22 cellular contexts compared by ENCODE assay signal in the genomic region with DNA sequence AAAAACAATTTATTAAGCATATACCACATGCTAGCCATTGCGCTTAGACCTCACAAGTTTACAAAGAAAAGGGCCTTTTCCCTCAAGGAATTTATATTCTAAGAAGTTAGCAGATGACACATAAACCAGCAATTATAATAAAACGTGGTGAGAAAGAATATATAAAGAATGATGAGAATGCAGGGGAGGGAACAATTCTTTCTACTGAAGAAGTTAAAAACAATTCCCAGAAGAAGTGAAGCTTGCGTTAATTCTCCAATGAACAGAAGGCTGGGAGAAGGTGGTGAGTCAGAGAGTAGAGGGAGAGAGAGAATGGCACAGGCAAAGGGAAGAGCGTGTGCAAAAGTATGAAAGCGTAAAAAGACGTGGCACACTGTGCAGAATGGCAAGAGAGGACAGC.
DNase-seq lines count a peak whose midpoint lies in the region; ATAC-seq and TF ChIP-seq lines count a peak whose summit lies in the region.
"Had no signal": no experiment of that assay in that cellular context is flagged by ENCODE, and none has a peak within 500 bp of the region (broad histone marks: within the 10 kb centered on the region; RNA-seq: fewer than 3 reads in every experiment).

No MANE protein-coding gene starts in this region.

- H3K18ac ChIP-seq in IMR-90 (ENCODE audit: low read depth, low read length) = no peak overlapping the region

- peak; percentile 85 for ATAC-seq in IMR-90 (ENCODE audit: low read depth)
- no peak for ATAC-seq in HG03571 (IDR thresholded peaks at IDR 0.05; ENCODE audit: unreplicated experiment)
- ATAC-seq in HG03439 (IDR thresholded peaks at IDR 0.05; ENCODE audit: unreplicated experiment) = no peak
- ATAC-seq: A549, heart left ventricle had no signal

- POLR2A ChIA-PET in IMR-90 (lab: Charles Lee; ENCODE audit: unreplicated experiment) = no interaction called here

- H3K79me1 ChIP-seq in IMR-90 (ENCODE audit: low read depth in 1 of 2, low read length in 2 of 2) = peaks cover under 1 to 8% of the 10 kb centered on the region in 2 experiments; a peak in 3 of 4 replicates

- no peak overlapping the region; the same call in 1 of the 2 replicates for H2BK120ac ChIP-seq in IMR-90 (ENCODE audit: low read depth, low read length)

- no peak overlapping the region for H2BK5ac ChIP-seq in IMR-90 (ENCODE audit: low read depth, low read length, poor library complexity, severe bottlenecking)

- TF ChIP-seq POLR2A in IMR-90 (IDR thresholded peaks at IDR 0.05; ENCODE audit: low read depth, low read length) = no peak

- no peak overlapping the region for H3K27ac ChIP-seq in IMR-90 (ENCODE audit: insufficient read depth, low read length)
- H3K27ac ChIP-seq: A549, heart left ventricle, HL-60, SJCRH30, tibial artery had no signal

- H3K4me3 Mint-ChIP-seq in Calu3 (ENCODE audit: low read depth, unreplicated experiment) = no peak overlapping the region
- H3K4me3 Mint-ChIP-seq: activated CD4-positive, alpha-beta T cell treated with anti-CD3 and anti-CD28 coated beads, Interleukin-2, amount 10 ng/mL, durations not matched to agents 24 days and 14 days; activated naive CD8-positive, alpha-beta T cell treated with anti-CD3 and anti-CD28 coated beads, Interleukin-2, amount 10 ng/mL, durations not matched to agents 7 days and 5 days had no signal

- no peak overlapping the region for H3K4ac ChIP-seq in IMR-90 (ENCODE audit: low read depth, low read length)

- H3K36me3 ChIP-seq in IMR-90 (ENCODE audit: control insufficient read depth, insufficient read depth, low read length) = peaks cover 1% of the 10 kb centered on the region; the same call in 1 of the 2 replicates

- no peak overlapping the region for H3K4me2 ChIP-seq in IMR-90 (ENCODE audit: low read depth, low read length)
- H3K4me2 ChIP-seq: A549 had no signal

- H3K27me3 Mint-ChIP-seq in Calu3 (ENCODE audit: unreplicated experiment) = no peaks in the 10 kb centered on the region
- H3K27me3 Mint-ChIP-seq: activated CD4-positive, alpha-beta T cell treated with anti-CD3 and anti-CD28 coated beads, Interleukin-2, amount 10 ng/mL, durations not matched to agents 24 days and 14 days; activated naive CD8-positive, alpha-beta T cell treated with anti-CD3 and anti-CD28 coated beads, Interleukin-2, amount 10 ng/mL, durations not matched to agents 7 days and 5 days had no signal

- H3K4me3 ChIP-seq in IMR-90 (ENCODE audit: insufficient read depth, low read depth, low read length) = no peak overlapping the region
- no peak overlapping the region for H3K4me3 ChIP-seq in cardiac fibroblast (replicated peaks in 1 of 2; ENCODE audit: low read depth in 2 of 2, low read length in 2 of 2)
- H3K4me3 ChIP-seq: A549, heart left ventricle, SJCRH30, tibial artery had no signal

- H3K9ac ChIP-seq in IMR-90 (ENCODE audit: low read depth, low read length) = no peak overlapping the region

- H4K20me1 ChIP-seq in IMR-90 (ENCODE audit: insufficient read depth, low read length) = no peaks in the 10 kb centered on the region

- no CpG with 5 or more reads among the region's 6 CpGs for WGBS in IMR-90 (ENCODE audit: extremely low coverage in 2 of 2, insufficient read length in 1 of 2), 2 experiments

- no peak overlapping the region for H3K27ac Mint-ChIP-seq in Calu3 (ENCODE audit: unreplicated experiment)
- H3K27ac Mint-ChIP-seq: activated CD4-positive, alpha-beta T cell treated with anti-CD3 and anti-CD28 coated beads, Interleukin-2, amount 10 ng/mL, durations not matched to agents 24 days and 14 days; activated naive CD8-positive, alpha-beta T cell treated with anti-CD3 and anti-CD28 coated beads, Interleukin-2, amount 10 ng/mL, durations not matched to agents 7 days and 5 days had no signal

- DNase-seq in ACHN = peak; percentile 61
- peak; percentile 63 for DNase-seq in IMR-90
- peak; percentile 52 to 59 for DNase-seq in cardiac fibroblast (ENCODE audit: low read depth in 2 of 2)
- peak; percentile 59 for DNase-seq in kidney tubule cell (ENCODE audit: low spot score)
- DNase-seq in cerebellar cortex (ENCODE audit: low spot score) = no peak
- DNase-seq in Calu3 = no peak
- DNase-seq: activated CD4-positive, alpha-beta T cell treated with anti-CD3 and anti-CD28 coated beads, Interleukin-2, amount 10 ng/mL, durations not matched to agents 24 days and 14 days; activated naive CD8-positive, alpha-beta T cell treated with anti-CD3 and anti-CD28 coated beads, Interleukin-2, amount 10 ng/mL, durations not matched to agents 7 days and 5 days; activated T-cell treated with anti-CD3 and anti-CD28 coated beads, Interleukin-2, amount 50 U/mL, for 1 hour; Caco-2; GF-D8; heart left ventricle; NCI-H1436 treated with DMSO at 0.1 percent for 48 hours; NCI-H2227 treated with DMSO at 0.1 percent for 48 hours; nucleus accumbens; SJCRH30; T1000; tibial artery had no signal

- H2BK20ac ChIP-seq in IMR-90 (ENCODE audit: low read depth, low read length) = no peak overlapping the region

- BruUV-seq in IMR-90 (replicated peaks; lab: Mats Ljungman, UMichigan) (no TSS peak), Calu3 (replicated peaks; lab: Mats Ljungman, UMichigan) (no TSS peak)

- intact Hi-C loops in IMR-90 (cut with micrococcal nuclease) (no loop called here), Calu3 (cut with micrococcal nuclease; ENCODE audit: unreplicated experiment) (no loop called here)

- TF ChIP-seq RAD21 in IMR-90 (IDR thresholded peaks at IDR 0.05; ENCODE audit: low read length) = no peak

- no peak overlapping the region for H2AFZ ChIP-seq in IMR-90 (replicated peaks; ENCODE audit: low read length, poor library complexity)

- 0 out of 2 replicates have a peak, but pooled peaks cover under 1% of the 10 kb centered on the region for H3K9me1 ChIP-seq in IMR-90 (ENCODE audit: insufficient read depth, low read length)

- no peaks in the 10 kb centered on the region for H3K4me1 ChIP-seq in IMR-90 (ENCODE audit: control insufficient read depth, insufficient read depth, low read length)
- H3K4me1 ChIP-seq: A549, heart left ventricle, SJCRH30, tibial artery had no signal

- H3K56ac ChIP-seq in IMR-90 (ENCODE audit: extremely low read depth, insufficient read depth, low read length) = no peak overlapping the region

- in situ Hi-C loops in ACHN (cut with HindIII; ENCODE audit: low pct_ligation_motif_present, low pct_unique_long_range_greater_than_20kb, low sequenced_read_pairs) = no loop called here
- in situ Hi-C loops in IMR-90 (cut with MboI; ENCODE audit: low sequenced_read_pairs) = no loop called here

- no peak overlapping the region for H3K23ac ChIP-seq in IMR-90 (ENCODE audit: low read depth, low read length)

- no peak overlapping the region for H3K14ac ChIP-seq in IMR-90 (replicated peaks; ENCODE audit: low read depth, low read length)

- CTCF ChIA-PET in IMR-90 (lab: Yijun Ruan, JAX) (no interaction called here), Calu3 (lab: Charles Lee) (no interaction called here)

- TF ChIP-seq CTCF in IMR-90 (conservative IDR thresholded peaks at IDR 0.05; ENCODE audit: low read depth, low read length) = no peak
- TF ChIP-seq CTCF in cardiac fibroblast (IDR thresholded peaks at IDR 0.05; ENCODE audit: low read depth, low read length) = no peak
- no peak for TF ChIP-seq CTCF in Calu3 (IDR thresholded peaks at IDR 0.05; ENCODE audit: unreplicated experiment)

- H3K36me3 Mint-ChIP-seq in Calu3 (ENCODE audit: insufficient read depth, unreplicated experiment) = no peaks in the 10 kb centered on the region

- dilution Hi-C loops in IMR-90 (cut with HindIII; ENCODE audit: low sequenced_read_pairs, unreplicated experiment) = no loop called here

- H4K5ac ChIP-seq in IMR-90 (ENCODE audit: low read depth, low read length) = no peak overlapping the region

- H4K8ac ChIP-seq in IMR-90 (ENCODE audit: low read depth in 2 of 2, low read length in 2 of 2) = no peak overlapping the region

- no peaks in the 10 kb centered on the region for H3K27me3 ChIP-seq in IMR-90 (ENCODE audit: control insufficient read depth, insufficient read depth, low read length)
- H3K27me3 ChIP-seq: heart left ventricle, SJCRH30, tibial artery had no signal

- H4K91ac ChIP-seq in IMR-90 (ENCODE audit: insufficient read depth, low read depth, low read length) = no peak overlapping the region

- no peak overlapping the region for H2AK9ac ChIP-seq in IMR-90 (replicated peaks; ENCODE audit: low read depth, low read length, poor library complexity)

- no peaks in the 10 kb centered on the region for H3K9me3 ChIP-seq in IMR-90 (ENCODE audit: control insufficient read depth, insufficient read depth, low read length)
- H3K9me3 ChIP-seq: A549, Caco-2, heart left ventricle, SJCRH30, tibial artery had no signal

- no peaks in the 10 kb centered on the region for H3K9me3 Mint-ChIP-seq in Calu3 (ENCODE audit: low read depth, unreplicated experiment)
- H3K9me3 Mint-ChIP-seq: activated CD4-positive, alpha-beta T cell treated with anti-CD3 and anti-CD28 coated beads, Interleukin-2, amount 10 ng/mL, durations not matched to agents 24 days and 14 days; activated naive CD8-positive, alpha-beta T cell treated with anti-CD3 and anti-CD28 coated beads, Interleukin-2, amount 10 ng/mL, durations not matched to agents 7 days and 5 days had no signal

- H2AK5ac ChIP-seq in IMR-90 (ENCODE audit: low read depth, low read length) = no peak overlapping the region

- no peaks in the 10 kb centered on the region for H3K4me1 Mint-ChIP-seq in Calu3 (ENCODE audit: low read depth, unreplicated experiment)

- H2BK15ac ChIP-seq in IMR-90 (ENCODE audit: low read depth, low read length) = no peak overlapping the region

TF ChIP-seq in IMR-90, 13 proteins besides CTCF, POLR2A, EP300 and RAD21 (continues in another document):
- TF ChIP-seq FOS (IDR thresholded peaks at IDR 0.05; ENCODE audit: low read depth, low read length) (no peak), MAZ (IDR thresholded peaks at IDR 0.05; ENCODE audit: borderline replicate concordance, low read depth, low read length) (no peak), BHLHE40 (IDR thresholded peaks at IDR 0.05; ENCODE audit: low read depth, low read length) (no peak), RFX5 (IDR thresholded peaks at IDR 0.05; ENCODE audit: low read depth, low read length) (no peak), CEBPB (IDR thresholded peaks at IDR 0.05; ENCODE audit: low read depth, low read length) (no peak)
- TF ChIP-seq, protein P1, sequence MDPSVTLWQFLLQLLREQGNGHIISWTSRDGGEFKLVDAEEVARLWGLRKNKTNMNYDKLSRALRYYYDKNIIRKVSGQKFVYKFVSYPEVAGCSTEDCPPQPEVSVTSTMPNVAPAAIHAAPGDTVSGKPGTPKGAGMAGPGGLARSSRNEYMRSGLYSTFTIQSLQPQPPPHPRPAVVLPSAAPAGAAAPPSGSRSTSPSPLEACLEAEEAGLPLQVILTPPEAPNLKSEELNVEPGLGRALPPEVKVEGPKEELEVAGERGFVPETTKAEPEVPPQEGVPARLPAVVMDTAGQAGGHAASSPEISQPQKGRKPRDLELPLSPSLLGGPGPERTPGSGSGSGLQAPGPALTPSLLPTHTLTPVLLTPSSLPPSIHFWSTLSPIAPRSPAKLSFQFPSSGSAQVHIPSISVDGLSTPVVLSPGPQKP (IDR thresholded peaks at IDR 0.05; ENCODE audit: borderline replicate concordance, low read depth, low read length) = no peak

Comparison
In these comparisons a context has a peak if more than half of its experiments do, and no peak if none do; other contexts are left out.
1. DNase-seq: peak in ACHN (single experiment), IMR-90 (single experiment), cardiac fibroblast (2 of 2) and kidney tubule cell (single experiment); none in cerebellar cortex (single experiment) and Calu3 (single experiment).